ENCODE assay signal across 8 cellular contexts in the genomic region with DNA sequence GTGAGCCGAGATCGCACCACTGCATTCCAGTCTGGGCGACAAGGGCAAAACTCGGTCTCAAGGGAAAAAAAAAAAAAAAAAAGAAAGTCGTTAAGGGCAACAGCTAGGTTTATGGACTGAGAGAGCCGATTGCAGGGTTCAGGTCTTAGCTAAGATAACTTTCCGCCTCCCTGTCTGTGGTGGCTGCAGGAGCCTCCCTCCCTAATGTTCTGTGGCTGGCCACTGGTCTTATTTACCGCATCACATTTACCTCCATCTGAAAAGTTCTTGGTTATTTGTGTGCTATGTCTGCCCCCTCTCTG. TPM values are rescaled to one million over a fixed set of nuclear protein-coding genes. Genes with fewer than 3 reads are reported as not detected.
DNase-seq lines count a peak whose midpoint lies in the region; ATAC-seq, FAIRE-seq and TF ChIP-seq lines count a peak whose summit lies in the region.

No MANE protein-coding gene starts in this region.

- intact Hi-C loops in activated naive CD4-positive, alpha-beta T cell treated with anti-CD3 and anti-CD28 coated beads for 36 hours (cut with micrococcal nuclease), result loop anchor here (1.0 to 5.0 kb wide), 3 partner anchors 46 to 149 kb away; a partner anchor contains a TSS
- intact Hi-C loops in HepG2 (cut with micrococcal nuclease; ENCODE audit: unreplicated experiment) (loop anchor here (10.0 kb wide), 1 partner anchor 52 kb away; no protein-coding TSS in a partner anchor), thyroid gland (cut with DNase I) (loop anchor here (5.0 kb wide), 1 partner anchor 150 kb away; a partner anchor contains a TSS)

- CTCF ChIA-PET in activated naive CD4-positive, alpha-beta T cell treated with anti-CD3 and anti-CD28 coated beads for 36 hours (lab: Charles Lee), result interaction anchor here (0.6 to 1.4 kb wide), 5 partner anchors 10 to 1071 kb away, joined by 3 to 7 read pairs (median 4); a partner anchor contains a TSS
- CTCF ChIA-PET in HepG2 (lab: Yijun Ruan, JAX; ENCODE audit: low intra/inter-chr PET ratio, low total read pairs), result no interaction called here

- H3K4me1 ChIP-seq in HepG2 (ENCODE audit: insufficient read depth, low read length) (peaks cover 47% of the 10 kb centered on the region), thyroid gland (peaks cover 17 to 25% of the 10 kb centered on the region in 2 donors)

- TF ChIP-seq EP300 in HepG2 (IDR thresholded peaks at IDR 0.05; ENCODE audit: low read depth in 2 of 2, low read length in 2 of 2) (no peak), HepG2 (CRISPR knock-in tag; IDR thresholded peaks at IDR 0.05; ENCODE audit: borderline replicate concordance) (no peak)

- H3K36me3 ChIP-seq in HepG2 (replicated peaks in 1 of 2; ENCODE audit: control insufficient read depth in 1 of 2, insufficient read depth in 2 of 2, low read length in 2 of 2) (no peaks in the 10 kb centered on the region), thyroid gland (no peaks in the 10 kb centered on the region)

- H3K79me2 ChIP-seq in HepG2 (ENCODE audit: insufficient read depth, low read length), result peaks cover 34% of the 10 kb centered on the region

- no peak for TF ChIP-seq CTCF in HepG2 (CRISPR knock-in tag; IDR thresholded peaks at IDR 0.05)
- TF ChIP-seq CTCF in thyroid gland (IDR thresholded peaks at IDR 0.05), result no peak

- no peaks in the 10 kb centered on the region for H3K36me3 Mint-ChIP-seq in activated naive CD4-positive, alpha-beta T cell treated with anti-CD3 and anti-CD28 coated beads for 36 hours (ENCODE audit: low read depth)
- no peaks in the 10 kb centered on the region for H3K36me3 Mint-ChIP-seq in activated naive CD8-positive, alpha-beta T cell treated with anti-CD3 and anti-CD28 coated beads, Interleukin-2, amount 10 ng/mL, durations not matched to agents 7 days and 5 days

- H3K4me3 ChIP-seq in HepG2 (replicated peaks in 1 of 3; ENCODE audit: insufficient read depth in 1 of 3, low read depth in 2 of 3, low read length in 3 of 3) (peak overlapping the region; percentile 63 to 86 (median 77)), thyroid gland (replicated peaks in 1 of 3) (peak overlapping the region in 1 of 3 donors; percentile 51)

- no peak for DNase-seq in activated naive CD4-positive, alpha-beta T cell treated with anti-CD3 and anti-CD28 coated beads for 36 hours
- DNase-seq in activated naive CD4-positive, alpha-beta T cell (lab: John Stamatoyannopoulos, UW), result no peak
- DNase-seq in activated naive CD8-positive, alpha-beta T cell treated with anti-CD3 and anti-CD28 coated beads, Interleukin-2, amount 10 ng/mL, durations not matched to agents 7 days and 5 days, result no peak
- DNase-seq in HepG2 (ENCODE audit: low spot score), result no peak
- no peak for DNase-seq in thyroid gland
- no peak for DNase-seq in DMS79 treated with DMSO at 0.1 percent for 48 hours (lab: John Stamatoyannopoulos, UW)
- no peak for DNase-seq in NCI-H748 (lab: John Stamatoyannopoulos, UW; ENCODE audit: unreplicated experiment)

- in situ Hi-C loops in HepG2 (cut with HindIII; ENCODE audit: extremely low pct_ligation_motif_present, low pct_unique_long_range_greater_than_20kb), result no loop called here

- H3K27ac ChIP-seq in HepG2 (ENCODE audit: extremely low read length, insufficient read depth, low read length) (peak overlapping the region; percentile 66), thyroid gland (peak overlapping the region in 2 of 3 donors; percentile 76 to 86)

- H3K27me3 Mint-ChIP-seq in activated naive CD4-positive, alpha-beta T cell treated with anti-CD3 and anti-CD28 coated beads for 36 hours (ENCODE audit: low read depth), result no peaks in the 10 kb centered on the region
- no peaks in the 10 kb centered on the region for H3K27me3 Mint-ChIP-seq in activated naive CD8-positive, alpha-beta T cell treated with anti-CD3 and anti-CD28 coated beads, Interleukin-2, amount 10 ng/mL, durations not matched to agents 7 days and 5 days

- no peak for TF ChIP-seq RAD21 in HepG2 (CRISPR knock-in tag; IDR thresholded peaks at IDR 0.05)

- H3K27me3 ChIP-seq in HepG2 (ENCODE audit: control insufficient read depth in 1 of 2, insufficient read depth in 2 of 2, low read length in 2 of 2) (no peaks in the 10 kb centered on the region; a peak in 1 of 5 replicates), thyroid gland (no peaks in the 10 kb centered on the region)

- FAIRE-seq in HepG2 (lab: Jason Lieb, UNC), result no peak

- H2AFZ ChIP-seq in HepG2 (ENCODE audit: low read length), result no peak overlapping the region

- no peak for TF ChIP-seq POLR2A in HepG2 (IDR thresholded peaks at IDR 0.05; ENCODE audit: insufficient read depth in 1 of 2, low read depth in 2 of 2, low read length in 2 of 2)
- TF ChIP-seq POLR2A in thyroid gland (IDR thresholded peaks at IDR 0.05), result no peak

- H3K4me1 Mint-ChIP-seq in activated naive CD4-positive, alpha-beta T cell treated with anti-CD3 and anti-CD28 coated beads for 36 hours (ENCODE audit: low read depth), result peaks cover 14% of the 10 kb centered on the region
- H3K4me1 Mint-ChIP-seq in activated naive CD8-positive, alpha-beta T cell treated with anti-CD3 and anti-CD28 coated beads, Interleukin-2, amount 10 ng/mL, durations not matched to agents 7 days and 5 days, result peaks cover 11% of the 10 kb centered on the region

- peak overlapping the region; percentile 100 for H3K4me2 ChIP-seq in HepG2 (ENCODE audit: low read depth, low read length)

- H3K9ac ChIP-seq in HepG2 (ENCODE audit: insufficient read depth, low read depth, low read length), result peak overlapping the region; percentile 73

- POLR2A ChIA-PET in activated naive CD8-positive, alpha-beta T cell treated with anti-CD3 and anti-CD28 coated beads, Interleukin-2, amount 10 ng/mL, durations not matched to agents 7 days and 5 days (lab: Charles Lee), result interaction anchor here (0.6 to 1.0 kb wide), 4 partner anchors 10 to 165 kb away, joined by 3 to 4 read pairs (median 3); no protein-coding TSS in a partner anchor
- POLR2A ChIA-PET in HepG2 (lab: Yijun Ruan, JAX), result interaction anchor here (1.0 to 1.1 kb wide), 2 partner anchors 58 to 59 kb away, joined by 3 to 4 read pairs; no protein-coding TSS in a partner anchor

- ATAC-seq in activated naive CD8-positive, alpha-beta T cell treated with anti-CD3 and anti-CD28 coated beads, Interleukin-2, amount 10 ng/mL, durations not matched to agents 7 days and 5 days (ENCODE audit: low read depth), result no peak
- peak; percentile 17 for ATAC-seq in HepG2
- ATAC-seq in HG03139 (IDR thresholded peaks at IDR 0.05; ENCODE audit: unreplicated experiment), result no peak

- H3K4me3 Mint-ChIP-seq in activated naive CD4-positive, alpha-beta T cell treated with anti-CD3 and anti-CD28 coated beads for 36 hours, result peak overlapping the region; percentile 87
- H3K4me3 Mint-ChIP-seq in activated naive CD8-positive, alpha-beta T cell treated with anti-CD3 and anti-CD28 coated beads, Interleukin-2, amount 10 ng/mL, durations not matched to agents 7 days and 5 days, result peak overlapping the region; percentile 84

- no peak overlapping the region for H3K27ac Mint-ChIP-seq in activated naive CD4-positive, alpha-beta T cell treated with anti-CD3 and anti-CD28 coated beads for 36 hours
- H3K27ac Mint-ChIP-seq in activated naive CD8-positive, alpha-beta T cell treated with anti-CD3 and anti-CD28 coated beads, Interleukin-2, amount 10 ng/mL, durations not matched to agents 7 days and 5 days, result peak overlapping the region; percentile 77

- BruUV-seq in HepG2 (replicated peaks; lab: Mats Ljungman, UMichigan), result no TSS peak

- H3K9me3 ChIP-seq in HepG2 (ENCODE audit: low read length), result no peaks in the 10 kb centered on the region
- no peaks in the 10 kb centered on the region for H3K9me3 ChIP-seq in thyroid gland

- H3K9me3 Mint-ChIP-seq in activated naive CD4-positive, alpha-beta T cell treated with anti-CD3 and anti-CD28 coated beads for 36 hours, result no peaks in the 10 kb centered on the region
- H3K9me3 Mint-ChIP-seq in activated naive CD8-positive, alpha-beta T cell treated with anti-CD3 and anti-CD28 coated beads, Interleukin-2, amount 10 ng/mL, durations not matched to agents 7 days and 5 days, result no peaks in the 10 kb centered on the region

- 13% methylated on average over 8 of the region's 8 CpGs for WGBS in HepG2 (ENCODE audit: low lambda C conversion rate)
- WGBS in thyroid gland, 2 donors, result 40 to 44% methylated on average over 8 of the region's 8 CpGs

- H4K20me1 ChIP-seq in HepG2 (ENCODE audit: insufficient read depth, low read length), result no peaks in the 10 kb centered on the region; the same call in 1 of the 2 replicates

RNA-seq across cellular contexts. Expression of a gene that starts 0.7 kb away (rescaled TPM):
- 1 to 10 TPM; 4.0 to 4.2 TPM for total RNA-seq in activated naive CD4-positive, alpha-beta T cell treated with anti-CD3 and anti-CD28 coated beads for 36 hours
- 10 to 100 TPM; 10.3 to 11.8 TPM for total RNA-seq in activated naive CD8-positive, alpha-beta T cell treated with anti-CD3 and anti-CD28 coated beads, Interleukin-2, amount 10 ng/mL, durations not matched to agents 7 days and 5 days
- 1.3 and 2.0 TPM in 2 replicates for total RNA-seq in HepG2 (2016; rRNA removed; fragmentation: Illumina TruSeq; extraction: Trizol)
- total RNA-seq in HepG2 (2016; cell fraction: cytosol; rRNA removed; fragmentation: Illumina TruSeq; extraction: Trizol; ENCODE audit: low read depth), result 1.1 and 1.4 TPM in 2 replicates
- 1.7 and 2.3 TPM in 2 replicates for total RNA-seq in HepG2 (2016; cell fraction: insoluble cytoplasmic fraction; rRNA removed; fragmentation: Illumina TruSeq; extraction: Trizol)
- total RNA-seq in HepG2 (2016; cell fraction: membrane; rRNA removed; fragmentation: Illumina TruSeq; extraction: Trizol), result 2.2 TPM in 2 replicates
- total RNA-seq in HepG2 (2016; cell fraction: nucleus; rRNA removed; fragmentation: Illumina TruSeq; extraction: Trizol), result 3.1 and 3.5 TPM in 2 replicates
- 2.7 and 3.2 TPM in 2 replicates for polyA plus RNA-seq in HepG2 (2011; rRNA removed)
- 0.50 and 0.95 TPM in 2 replicates for polyA plus RNA-seq in HepG2 (2011; cell fraction: cytosol; rRNA removed)
- polyA plus RNA-seq in HepG2 (2011; cell fraction: nucleus; rRNA removed), result 31.6 and 41.4 TPM in 2 replicates
- 6.5 and 6.6 TPM in 2 replicates for polyA plus RNA-seq in HepG2 (2012)
- 2.6 and 2.8 TPM in 2 replicates for polyA plus RNA-seq in HepG2 (2016; cell fraction: cytosol; fragmentation: Illumina TruSeq; extraction: Trizol; ENCODE audit: low read depth)
- 5.0 and 6.1 TPM in 2 replicates for polyA plus RNA-seq in HepG2 (2016; cell fraction: insoluble cytoplasmic fraction; fragmentation: Illumina TruSeq; extraction: Trizol; ENCODE audit: low read depth)
- 4.2 TPM in 2 replicates for polyA plus RNA-seq in HepG2 (2016; cell fraction: membrane; fragmentation: Illumina TruSeq; extraction: Trizol; ENCODE audit: low read depth)
- 17.9 and 20.5 TPM in 2 replicates for polyA plus RNA-seq in HepG2 (2016; cell fraction: nucleus; fragmentation: Illumina TruSeq; extraction: Trizol; ENCODE audit: insufficient read depth, low read depth)
- 1.4 and 2.3 TPM in 2 replicates for polyA minus RNA-seq in HepG2 (2011; rRNA and poly(A)+ RNA removed; ENCODE audit: low replicate concordance)
- 2.1 and 2.7 TPM in 2 replicates for polyA minus RNA-seq in HepG2 (2011; cell fraction: cytosol; rRNA and poly(A)+ RNA removed)
- 5.2 and 5.5 TPM in 2 replicates for polyA minus RNA-seq in HepG2 (2011; cell fraction: nucleus; rRNA and poly(A)+ RNA removed)
- 10 to 100 TPM; 12.3 to 15.9 (median 13.1) TPM for total RNA-seq in thyroid gland

RNA-seq across cellular contexts. Expression of a gene that starts 45.9 kb away (rescaled TPM):
- 10 to 100 TPM in 1 of 2 experiments, 1 to 10 TPM in 1; 8.9 to 12.0 TPM for total RNA-seq in activated naive CD4-positive, alpha-beta T cell treated with anti-CD3 and anti-CD28 coated beads for 36 hours
- total RNA-seq in activated naive CD8-positive, alpha-beta T cell treated with anti-CD3 and anti-CD28 coated beads, Interleukin-2, amount 10 ng/mL, durations not matched to agents 7 days and 5 days, result 10 to 100 TPM; 13.6 to 14.3 TPM
- total RNA-seq in HepG2 (2016; rRNA removed; fragmentation: Illumina TruSeq; extraction: Trizol) (1.7 and 3.4 TPM in 2 replicates), thyroid gland (10 to 100 TPM; 13.4 to 20.2 (median 15.9) TPM)
- 0.30 and 0.35 TPM in 2 replicates for total RNA-seq in HepG2 (2016; cell fraction: cytosol; rRNA removed; fragmentation: Illumina TruSeq; extraction: Trizol; ENCODE audit: low read depth)
- total RNA-seq in HepG2 (2016; cell fraction: insoluble cytoplasmic fraction; rRNA removed; fragmentation: Illumina TruSeq; extraction: Trizol), result 2.3 and 3.2 TPM in 2 replicates
- total RNA-seq in HepG2 (2016; cell fraction: membrane; rRNA removed; fragmentation: Illumina TruSeq; extraction: Trizol), result 1.5 TPM in 2 replicates
- total RNA-seq in HepG2 (2016; cell fraction: nucleus; rRNA removed; fragmentation: Illumina TruSeq; extraction: Trizol), result 2.7 and 3.4 TPM in 2 replicates
- 1.2 and 1.5 TPM in 2 replicates for polyA plus RNA-seq in HepG2 (2011; rRNA removed)
- 0.91 and 1.1 TPM in 2 replicates for polyA plus RNA-seq in HepG2 (2011; cell fraction: cytosol; rRNA removed)
- 3.2 and 6.3 TPM in 2 replicates for polyA plus RNA-seq in HepG2 (2011; cell fraction: nucleus; rRNA removed)
- 1.5 and 1.8 TPM in 2 replicates for polyA plus RNA-seq in HepG2 (2012)
- 0.21 and 0.23 TPM in 2 replicates for polyA plus RNA-seq in HepG2 (2016; cell fraction: cytosol; fragmentation: Illumina TruSeq; extraction: Trizol; ENCODE audit: low read depth)
- 2.2 and 3.4 TPM in 2 replicates for polyA plus RNA-seq in HepG2 (2016; cell fraction: insoluble cytoplasmic fraction; fragmentation: Illumina TruSeq; extraction: Trizol; ENCODE audit: low read depth)
- 0.58 and 0.76 TPM in 2 replicates for polyA plus RNA-seq in HepG2 (2016; cell fraction: membrane; fragmentation: Illumina TruSeq; extraction: Trizol; ENCODE audit: low read depth)
- polyA plus RNA-seq in HepG2 (2016; cell fraction: nucleus; fragmentation: Illumina TruSeq; extraction: Trizol; ENCODE audit: insufficient read depth, low read depth), result 5.0 and 5.4 TPM in 2 replicates
- polyA minus RNA-seq in HepG2 (2011; rRNA and poly(A)+ RNA removed; ENCODE audit: low replicate concordance), result 3.3 and 11.9 TPM in 2 replicates
- 5.0 and 6.3 TPM in 2 replicates for polyA minus RNA-seq in HepG2 (2011; cell fraction: cytosol; rRNA and poly(A)+ RNA removed)
- 0.99 and 1.3 TPM in 2 replicates for polyA minus RNA-seq in HepG2 (2011; cell fraction: nucleus; rRNA and poly(A)+ RNA removed)
